ENCODE assay signal across 8 cellular contexts in genomic region chr1:204493882-204494280, GRCh38. TPM values are rescaled to one million over a fixed set of nuclear protein-coding genes. Genes with fewer than 3 reads are reported as not detected.
DNase-seq lines count a peak whose midpoint lies in the region; ATAC-seq and TF ChIP-seq lines count a peak whose summit lies in the region.

No MANE protein-coding gene starts in this region.

- H3K4me3 Mint-ChIP-seq in stimulated activated naive B cell treated with anti-CD40 and anti-IgM and Interleukin-4, amounts not matched to agents 10 μg/mL and 1 μg/mL and 100 μg/mL, for 72 hours, result peak overlapping the region; percentile 98

- ATAC-seq in HG02763 (IDR thresholded peaks at IDR 0.05; ENCODE audit: unreplicated experiment), result peak; percentile 23
- ATAC-seq in stimulated activated naive B cell treated with anti-CD40 and anti-IgM and Interleukin-4, amounts not matched to agents 10 μg/mL and 1 μg/mL and 100 μg/mL, for 72 hours (replicated peaks), result peak; percentile 37 to 40

- H3K9me3 Mint-ChIP-seq in stimulated activated naive B cell treated with anti-CD40 and anti-IgM and Interleukin-4, amounts not matched to agents 10 μg/mL and 1 μg/mL and 100 μg/mL, for 72 hours, result no peaks in the 10 kb centered on the region

- DNase-seq in SIG-M5 treated with dmso at 0.1 percent for 504 hours (lab: John Stamatoyannopoulos, UW; ENCODE audit: unreplicated experiment) (peak; percentile 83), SIG-M5 (lab: John Stamatoyannopoulos, UW) (no peak), NCI-H1417 treated with DMSO at 0.1 percent for 48 hours (lab: John Stamatoyannopoulos, UW) (peak; percentile 84), dorsolateral prefrontal cortex (peak in 7 of 10 donors; percentile 39 to 69 (median 59)), lower leg skin (ENCODE audit: low spot score in 2 of 2) (peak in 1 of 2 donors; percentile 90)
- no peak for DNase-seq in stimulated activated naive B cell treated with anti-CD40 and anti-IgM and Interleukin-4, amounts not matched to agents 10 μg/mL and 1 μg/mL and 100 μg/mL, for 72 hours

- H3K27ac ChIP-seq in VCaP, result peak overlapping the region; percentile 94
- peak overlapping the region; percentile 84 to 99 (median 97) for H3K27ac ChIP-seq in dorsolateral prefrontal cortex

- peak overlapping the region; percentile 67 to 99 (median 91) for H3K4me3 ChIP-seq in dorsolateral prefrontal cortex
- H3K4me3 ChIP-seq in lower leg skin (ENCODE audit: low read depth, poor library complexity, severe bottlenecking), result peak overlapping the region; percentile 75

- intact Hi-C loops in dorsolateral prefrontal cortex (cut with DNase I) (loop anchor here (1.0 to 10.0 kb wide), 3 partner anchors 28 to 629 kb away; partner anchors contain the start of gene SNRPE (in 1 of the 2)), lower leg skin (cut with DNase I; ENCODE audit: low total_unique reads) (no loop called here)

- H3K27me3 Mint-ChIP-seq in stimulated activated naive B cell treated with anti-CD40 and anti-IgM and Interleukin-4, amounts not matched to agents 10 μg/mL and 1 μg/mL and 100 μg/mL, for 72 hours, result no peaks in the 10 kb centered on the region

- H3K27ac Mint-ChIP-seq in stimulated activated naive B cell treated with anti-CD40 and anti-IgM and Interleukin-4, amounts not matched to agents 10 μg/mL and 1 μg/mL and 100 μg/mL, for 72 hours, result peak overlapping the region; percentile 98

- H3K36me3 Mint-ChIP-seq in stimulated activated naive B cell treated with anti-CD40 and anti-IgM and Interleukin-4, amounts not matched to agents 10 μg/mL and 1 μg/mL and 100 μg/mL, for 72 hours, result peaks cover 11 to 24% of the 10 kb centered on the region in 2 donors

- TF ChIP-seq POLR2A in lower leg skin (IDR thresholded peaks at IDR 0.05), result no peak

- 0% methylated on average over 10 to 18 of the region's 18 CpGs for WGBS in lower leg skin, 2 donors

- peaks cover 61 to 84% of the 10 kb centered on the region in 2 donors for H3K4me1 Mint-ChIP-seq in stimulated activated naive B cell treated with anti-CD40 and anti-IgM and Interleukin-4, amounts not matched to agents 10 μg/mL and 1 μg/mL and 100 μg/mL, for 72 hours

- H3K27me3 ChIP-seq in dorsolateral prefrontal cortex, result no peaks in the 10 kb centered on the region

- TF ChIP-seq CTCF in VCaP (conservative IDR thresholded peaks at IDR 0.05), result no peak
- no peak for TF ChIP-seq CTCF in dorsolateral prefrontal cortex (IDR thresholded peaks at IDR 0.05 in 54 of 56, conservative IDR thresholded peaks at IDR 0.05 in 2 of 56; ENCODE audit: low read depth in 1 of 56, partially characterized antibody in 56 of 56)
- TF ChIP-seq CTCF in lower leg skin (IDR thresholded peaks at IDR 0.05), result no peak

RNA-seq across cellular contexts. Expression of gene PIK3C2B, which starts 0.7 kb away (rescaled TPM):
- total RNA-seq in dorsolateral prefrontal cortex (100 to 1,000 TPM in 8 of 120 experiments, 10 to 100 TPM in 112; 38.4 to 188 (median 62.6) TPM), lower leg skin (10 to 100 TPM; 51.7 to 92.1 (median 62.1) TPM)

RNA-seq across cellular contexts. Expression of gene MDM4, which starts 22.3 kb away (rescaled TPM):
- 100 to 1,000 TPM in 47 of 120 experiments, 10 to 100 TPM in 73; 56.3 to 151 (median 97.1) TPM for total RNA-seq in dorsolateral prefrontal cortex
- 10 to 100 TPM; 32.4 to 89.0 (median 43.0) TPM for total RNA-seq in lower leg skin

Comparison
In these comparisons a context has a peak if more than half of its experiments do, and no peak if none do; other contexts are left out.
1. DNase-seq: peak in SIG-M5 treated with dmso at 0.1 percent for 504 hours (single experiment), NCI-H1417 treated with DMSO at 0.1 percent for 48 hours (single experiment) and dorsolateral prefrontal cortex (7 of 10); none in SIG-M5 (single experiment) and stimulated activated naive B cell treated with anti-CD40 and anti-IgM and Interleukin-4, amounts not matched to agents 10 μg/mL and 1 μg/mL and 100 μg/mL, for 72 hours (single experiment).